In the genomic region with DNA sequence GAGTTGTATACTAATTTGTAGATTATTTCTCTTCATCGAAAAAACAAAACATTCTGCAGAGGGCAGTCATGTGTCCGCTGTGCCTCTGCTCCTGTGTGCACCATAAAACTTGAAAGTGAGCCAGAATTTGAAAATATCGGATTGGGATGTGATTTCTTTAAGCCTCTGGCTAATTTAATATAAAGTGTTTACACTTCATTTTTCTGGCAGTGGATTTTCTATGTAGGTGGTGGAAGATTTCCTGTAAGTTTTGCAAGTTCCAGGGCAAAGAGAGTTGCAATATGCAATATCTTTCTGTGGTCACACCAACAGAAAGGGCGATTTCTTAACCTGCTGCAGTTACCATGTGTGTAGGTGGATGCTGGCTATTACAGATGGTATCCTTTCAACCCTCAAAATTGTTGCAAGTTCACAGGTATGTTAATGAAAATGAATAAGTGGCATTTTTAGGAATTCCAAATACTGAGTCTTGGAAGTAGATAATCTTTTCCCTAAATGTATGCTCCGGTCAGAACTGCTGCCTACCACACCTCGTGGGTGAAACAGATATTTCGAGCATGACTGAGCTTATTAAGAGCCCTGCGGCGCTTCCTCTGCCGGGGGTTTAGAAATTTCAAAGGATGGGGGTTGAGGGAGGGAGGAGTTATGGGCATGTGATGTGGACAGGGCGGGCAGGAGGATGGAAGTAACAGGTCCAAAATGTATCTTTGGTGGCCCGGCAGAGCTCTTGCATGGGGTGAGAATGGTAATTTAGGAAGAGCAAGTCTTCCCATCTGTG, we compare ENCODE assay signal across 8 cellular contexts.
DNase-seq lines count a peak whose midpoint lies in the region; ATAC-seq, FAIRE-seq and TF ChIP-seq lines count a peak whose summit lies in the region.

No MANE protein-coding gene starts in this region.

- intact Hi-C loops in mucosa of descending colon (cut with DNase I, micrococcal nuclease) = no loop called here
- intact Hi-C loops in activated T-helper 2 cell treated with anti-CD3 and anti-CD28 coated beads, Interferon-gamma antibody, Interleukin-2, Interleukin-4, amounts not matched to agents 10 μg/mL and 5 μg/mL and 100 μg/mL, durations not matched to agents 14 hours and 24 hours and 36 hours (cut with micrococcal nuclease) = no loop called here
- intact Hi-C loops in left colon (cut with DNase I, micrococcal nuclease) = no loop called here

- peak overlapping the region; percentile 40 for H3K9ac ChIP-seq in adipocyte (ENCODE audit: low read length)

- H3K4me3 ChIP-seq in adipocyte (ENCODE audit: low read length) (peak overlapping the region; percentile 25), mucosa of descending colon (no peak overlapping the region)

- no peak for TF ChIP-seq CTCF in mucosa of descending colon (IDR thresholded peaks at IDR 0.05)

- DNase-seq in HTR-8/SVneo (ENCODE audit: insufficient read length, low spot score) (peak; percentile 76), adipocyte (ENCODE audit: low read depth) (peak; percentile 90), mucosa of descending colon (no peak), left colon (no peak)
- DNase-seq in activated T-helper 2 cell treated with anti-CD3 and anti-CD28 coated beads, Interferon-gamma antibody, Interleukin-2, Interleukin-4, amounts not matched to agents 10 μg/mL and 5 μg/mL and 100 μg/mL, durations not matched to agents 14 hours and 24 hours and 36 hours (ENCODE audit: low spot score) = no peak

- H3K27ac Mint-ChIP-seq in activated T-helper 2 cell treated with anti-CD3 and anti-CD28 coated beads, Interferon-gamma antibody, Interleukin-2, Interleukin-4, amounts not matched to agents 10 μg/mL and 5 μg/mL and 100 μg/mL, durations not matched to agents 14 hours and 24 hours and 36 hours = no peak overlapping the region

- H3K27me3 Mint-ChIP-seq in activated T-helper 2 cell treated with anti-CD3 and anti-CD28 coated beads, Interferon-gamma antibody, Interleukin-2, Interleukin-4, amounts not matched to agents 10 μg/mL and 5 μg/mL and 100 μg/mL, durations not matched to agents 14 hours and 24 hours and 36 hours (ENCODE audit: low read depth) = no peaks in the 10 kb centered on the region

- H3K4me3 Mint-ChIP-seq in activated T-helper 2 cell treated with anti-CD3 and anti-CD28 coated beads, Interferon-gamma antibody, Interleukin-2, Interleukin-4, amounts not matched to agents 10 μg/mL and 5 μg/mL and 100 μg/mL, durations not matched to agents 14 hours and 24 hours and 36 hours (ENCODE audit: low read depth) = no peak overlapping the region

- H3K9me3 ChIP-seq in adipocyte (ENCODE audit: control insufficient read depth, low read length) (no peaks in the 10 kb centered on the region), mucosa of descending colon (no peaks in the 10 kb centered on the region)

- H3K4me1 ChIP-seq in adipocyte (ENCODE audit: control insufficient read depth, insufficient read depth, low read length) (peaks cover 58% of the 10 kb centered on the region), mucosa of descending colon (ENCODE audit: low read depth) (no peaks in the 10 kb centered on the region)

- H3K9me3 Mint-ChIP-seq in activated T-helper 2 cell treated with anti-CD3 and anti-CD28 coated beads, Interferon-gamma antibody, Interleukin-2, Interleukin-4, amounts not matched to agents 10 μg/mL and 5 μg/mL and 100 μg/mL, durations not matched to agents 14 hours and 24 hours and 36 hours = no peaks in the 10 kb centered on the region

- FAIRE-seq in HTR-8/SVneo (lab: Jason Lieb, UNC) = peak; percentile 67

- H3K4me1 Mint-ChIP-seq in activated T-helper 2 cell treated with anti-CD3 and anti-CD28 coated beads, Interferon-gamma antibody, Interleukin-2, Interleukin-4, amounts not matched to agents 10 μg/mL and 5 μg/mL and 100 μg/mL, durations not matched to agents 14 hours and 24 hours and 36 hours (ENCODE audit: low read depth) = peaks cover 24% of the 10 kb centered on the region

- H3K36me3 Mint-ChIP-seq in activated T-helper 2 cell treated with anti-CD3 and anti-CD28 coated beads, Interferon-gamma antibody, Interleukin-2, Interleukin-4, amounts not matched to agents 10 μg/mL and 5 μg/mL and 100 μg/mL, durations not matched to agents 14 hours and 24 hours and 36 hours (ENCODE audit: low read depth) = peaks cover 3% of the 10 kb centered on the region

- no peaks in the 10 kb centered on the region for H3K27me3 ChIP-seq in adipocyte (replicated peaks; ENCODE audit: control insufficient read depth, insufficient read depth, low read length)

- ATAC-seq in GM18498 (IDR thresholded peaks at IDR 0.05; ENCODE audit: unreplicated experiment) (peak; percentile 54), mucosa of descending colon (peak; percentile 27), GM19452 (IDR thresholded peaks at IDR 0.05; ENCODE audit: unreplicated experiment) (no peak), GM19455 (IDR thresholded peaks at IDR 0.05; ENCODE audit: unreplicated experiment) (no peak), left colon (no peak)

- H3K36me3 ChIP-seq in adipocyte (ENCODE audit: control insufficient read depth, insufficient read depth, low read length, severe bottlenecking) (no peaks in the 10 kb centered on the region), mucosa of descending colon (ENCODE audit: low read depth) (no peaks in the 10 kb centered on the region)

Comparison
In these comparisons a context has a peak if more than half of its experiments do, and no peak if none do; other contexts are left out.
1. ATAC-seq: peak in GM18498 (single experiment) and mucosa of descending colon (single experiment); none in GM19452 (single experiment), GM19455 (single experiment) and left colon (single experiment).
2. DNase-seq: peak in HTR-8/SVneo (single experiment) and adipocyte (single experiment); none in mucosa of descending colon (0 of 3), activated T-helper 2 cell treated with anti-CD3 and anti-CD28 coated beads, Interferon-gamma antibody, Interleukin-2, Interleukin-4, amounts not matched to agents 10 μg/mL and 5 μg/mL and 100 μg/mL, durations not matched to agents 14 hours and 24 hours and 36 hours (single experiment) and left colon (0 of 2).